ENCODE assay signal across 23 cellular contexts in the genomic region with DNA sequence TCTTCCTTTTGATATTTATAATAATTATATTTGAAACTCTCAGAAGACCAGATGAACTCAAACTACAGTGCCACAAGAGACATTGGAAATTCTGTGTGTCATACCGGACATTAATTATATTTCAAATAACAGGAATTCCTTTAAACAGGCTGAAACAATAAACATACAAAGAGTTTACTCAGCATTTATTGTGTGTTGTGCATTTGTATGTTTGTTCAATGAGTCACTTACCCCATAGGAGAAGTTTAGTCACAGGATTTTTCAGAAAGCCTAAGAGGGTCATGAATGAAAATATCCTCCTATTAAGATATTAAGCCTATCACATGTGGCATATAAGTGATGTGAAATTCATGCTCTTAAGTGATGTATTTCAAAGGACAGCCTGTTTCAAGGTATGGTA.
DNase-seq lines count a peak whose midpoint lies in the region; ATAC-seq and TF ChIP-seq lines count a peak whose summit lies in the region.
"Had no signal": no experiment of that assay in that cellular context is flagged by ENCODE, and none has a peak within 500 bp of the region (broad histone marks: within the 10 kb centered on the region; RNA-seq: fewer than 3 reads in every experiment).

No MANE protein-coding gene starts in this region.

- no peaks in the 10 kb centered on the region for H3K27me3 ChIP-seq in RWPE2 (ENCODE audit: insufficient read depth, poor library complexity, severe bottlenecking)
- H3K27me3 ChIP-seq: spleen, thyroid gland had no signal

- no peak for TF ChIP-seq CTCF in RWPE2 (IDR thresholded peaks at IDR 0.05; ENCODE audit: poor library complexity, severe bottlenecking)

- no peak overlapping the region for H3K27ac ChIP-seq in RWPE2 (ENCODE audit: poor library complexity, severe bottlenecking)
- H3K27ac ChIP-seq: spleen, thyroid gland had no signal

- ATAC-seq in RWPE2 (ENCODE audit: low read depth), result peak; percentile 17; the same call in 1 of the 3 replicates
- no peak for ATAC-seq in GM21360 (IDR thresholded peaks at IDR 0.05; ENCODE audit: unreplicated experiment)
- ATAC-seq: esophagus mucosa; left colon; naive thymus-derived CD8-positive, alpha-beta T cell; stimulated activated naive CD8-positive, alpha-beta T cell treated with anti-CD3 and anti-CD28 coated beads, Interleukin-15, Interleukin-2, amounts not matched to agents 100 U/mL and 50 U/mL, for 24 hours had no signal

- DNase-seq in HT1080 (ENCODE audit: low read depth) (peak; percentile 40), RWPE2 (ENCODE audit: low spot score) (no peak), dermis microvascular lymphatic vessel endothelial cell (ENCODE audit: low read depth in 2 of 2) (peak; percentile 11 to 40), stromal cell of bone marrow (ENCODE audit: low read depth) (peak; percentile 33), hypothalamus (lab: John Stamatoyannopoulos, UW) (no peak), ureter (ENCODE audit: low spot score) (no peak)
- DNase-seq: activated B cell treated with CpG ODN at 0.5 μM for 24 hours; activated CD4-positive, alpha-beta memory T cell treated with anti-CD3 and anti-CD28 coated beads, Interleukin-2, amount 10 ng/mL, durations not matched to agents 7 days and 5 days; activated gamma-delta T cell; CD4-positive, alpha-beta memory T cell; DND-41; effector CD8-positive, alpha-beta T cell; left colon; naive thymus-derived CD8-positive, alpha-beta T cell; NCI-H1417 treated with DMSO at 0.1 percent for 48 hours; NCI-H524 treated with DMSO at 0.1 percent for 48 hours; spleen; stimulated activated CD4-positive, alpha-beta T cell treated with anti-CD3 and anti-CD28 coated beads, Interleukin-4, amount 100 ng/mL, for 24 hours; stimulated activated naive CD8-positive, alpha-beta T cell treated with anti-CD3 and anti-CD28 coated beads, Interleukin-15, Interleukin-2, amounts not matched to agents 100 U/mL and 50 U/mL, for 24 hours; T-helper 9 cell; thyroid gland had no signal

- H3K9me3 ChIP-seq in RWPE2 (ENCODE audit: severe bottlenecking), result no peaks in the 10 kb centered on the region
- H3K9me3 ChIP-seq: spleen, thyroid gland had no signal

- H3K4me1 ChIP-seq in RWPE2 (ENCODE audit: insufficient read depth, poor library complexity, severe bottlenecking), result no peaks in the 10 kb centered on the region
- H3K4me1 ChIP-seq: spleen, thyroid gland had no signal

- no peak overlapping the region for H3K4me3 ChIP-seq in RWPE2 (ENCODE audit: severe bottlenecking)
- H3K4me3 ChIP-seq: spleen, thyroid gland had no signal

- H3K36me3 ChIP-seq in RWPE2 (ENCODE audit: low read depth), result no peaks in the 10 kb centered on the region
- H3K36me3 ChIP-seq: spleen, thyroid gland had no signal

Comparison
In these comparisons a context has a peak if more than half of its experiments do, and no peak if none do; other contexts are left out.
1. DNase-seq: peak in HT1080 (single experiment), dermis microvascular lymphatic vessel endothelial cell (2 of 2) and stromal cell of bone marrow (single experiment); none in RWPE2 (single experiment), hypothalamus (0 of 51) and ureter (single experiment).